Comparison of ENCODE assay signal across 1 cellular context in the genomic region with DNA sequence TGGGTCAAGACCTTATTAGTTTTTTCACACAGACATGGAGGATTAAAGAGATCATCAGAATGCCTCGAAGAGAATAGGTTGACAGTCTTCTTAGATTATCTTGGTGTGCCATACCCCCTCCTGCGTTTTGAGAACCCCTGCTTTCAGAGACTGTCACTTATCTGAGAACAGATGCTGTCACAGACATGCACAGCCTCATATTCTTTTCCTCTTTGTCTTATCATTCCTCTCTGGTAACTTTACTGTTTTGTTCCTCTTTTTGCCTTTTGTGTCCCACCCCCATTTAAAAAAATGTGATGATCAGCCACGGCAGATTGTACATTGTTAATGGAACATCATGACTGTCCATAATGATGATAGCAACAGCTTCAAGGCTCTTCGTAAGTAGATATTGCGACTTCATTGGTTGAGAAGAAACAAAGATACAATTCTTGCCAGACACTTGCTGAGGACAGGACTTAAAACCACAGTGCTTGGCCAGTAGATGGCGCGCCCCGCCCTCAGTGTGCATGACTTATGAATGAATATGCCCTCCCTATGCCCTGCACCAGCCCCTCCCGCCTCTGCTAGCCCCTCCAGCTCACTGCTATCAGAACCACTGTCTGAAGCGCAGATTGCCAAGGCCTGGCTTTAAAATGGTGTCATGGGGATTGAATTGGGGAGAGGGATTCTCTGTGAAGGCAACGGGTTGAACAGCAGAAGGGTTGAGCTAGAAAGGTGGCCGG.
A peak's percentile ranks its signal among the peaks of the same experiment; 100 is the strongest.
TF ChIP-seq lines count a peak whose summit lies in the region.

No MANE protein-coding gene starts in this region.

TF ChIP-seq in GM12878, 131 proteins besides CTCF, POLR2A, EP300 and RAD21 (continued from another document and continues in another):
- no peak for TF ChIP-seq PBX3 (IDR thresholded peaks at IDR 0.05; ENCODE audit: insufficient replicate concordance, low read depth, low read length)
- no peak for TF ChIP-seq RB1 (IDR thresholded peaks at IDR 0.05; ENCODE audit: borderline replicate concordance)
- TF ChIP-seq BMI1 (IDR thresholded peaks at IDR 0.05; ENCODE audit: borderline replicate concordance) = no peak
- TF ChIP-seq CEBPB (IDR thresholded peaks at IDR 0.05; ENCODE audit: borderline replicate concordance in 1 of 2, low read depth in 2 of 2, low read length in 2 of 2) = no peak
- TF ChIP-seq, protein P1, sequence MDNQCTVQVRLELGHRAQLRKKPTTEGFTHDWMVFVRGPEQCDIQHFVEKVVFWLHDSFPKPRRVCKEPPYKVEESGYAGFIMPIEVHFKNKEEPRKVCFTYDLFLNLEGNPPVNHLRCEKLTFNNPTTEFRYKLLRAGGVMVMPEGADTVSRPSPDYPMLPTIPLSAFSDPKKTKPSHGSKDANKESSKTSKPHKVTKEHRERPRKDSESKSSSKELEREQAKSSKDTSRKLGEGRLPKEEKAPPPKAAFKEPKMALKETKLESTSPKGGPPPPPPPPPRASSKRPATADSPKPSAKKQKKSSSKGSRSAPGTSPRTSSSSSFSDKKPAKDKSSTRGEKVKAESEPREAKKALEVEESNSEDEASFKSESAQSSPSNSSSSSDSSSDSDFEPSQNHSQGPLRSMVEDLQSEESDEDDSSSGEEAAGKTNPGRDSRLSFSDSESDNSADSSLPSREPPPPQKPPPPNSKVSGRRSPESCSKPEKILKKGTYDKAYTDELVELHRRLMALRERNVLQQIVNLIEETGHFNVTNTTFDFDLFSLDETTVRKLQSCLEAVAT (IDR thresholded peaks at IDR 0.05) = peak; percentile 30; the same call in 1 of the 2 replicates
- no peak for TF ChIP-seq IKZF2 (IDR thresholded peaks at IDR 0.05)
- TF ChIP-seq ZBTB11 (CRISPR knock-in tag; IDR thresholded peaks at IDR 0.05) = no peak
- no peak for TF ChIP-seq SPI1 (IDR thresholded peaks at IDR 0.05; ENCODE audit: borderline replicate concordance, insufficient read depth, low read depth, low read length)
- TF ChIP-seq BRCA1 (IDR thresholded peaks at IDR 0.05; ENCODE audit: low read depth, low read length) = no peak
- TF ChIP-seq, protein P2, sequence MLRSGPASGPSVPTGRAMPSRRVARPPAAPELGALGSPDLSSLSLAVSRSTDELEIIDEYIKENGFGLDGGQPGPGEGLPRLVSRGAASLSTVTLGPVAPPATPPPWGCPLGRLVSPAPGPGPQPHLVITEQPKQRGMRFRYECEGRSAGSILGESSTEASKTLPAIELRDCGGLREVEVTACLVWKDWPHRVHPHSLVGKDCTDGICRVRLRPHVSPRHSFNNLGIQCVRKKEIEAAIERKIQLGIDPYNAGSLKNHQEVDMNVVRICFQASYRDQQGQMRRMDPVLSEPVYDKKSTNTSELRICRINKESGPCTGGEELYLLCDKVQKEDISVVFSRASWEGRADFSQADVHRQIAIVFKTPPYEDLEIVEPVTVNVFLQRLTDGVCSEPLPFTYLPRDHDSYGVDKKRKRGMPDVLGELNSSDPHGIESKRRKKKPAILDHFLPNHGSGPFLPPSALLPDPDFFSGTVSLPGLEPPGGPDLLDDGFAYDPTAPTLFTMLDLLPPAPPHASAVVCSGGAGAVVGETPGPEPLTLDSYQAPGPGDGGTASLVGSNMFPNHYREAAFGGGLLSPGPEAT (IDR thresholded peaks at IDR 0.05; ENCODE audit: low read depth) = no peak
- TF ChIP-seq CBX3 (IDR thresholded peaks at IDR 0.05; ENCODE audit: borderline replicate concordance, low read depth) = no peak
- no peak for TF ChIP-seq ATF7 (IDR thresholded peaks at IDR 0.05; ENCODE audit: low read depth)
- no peak for TF ChIP-seq GABPA (IDR thresholded peaks at IDR 0.05; ENCODE audit: low read depth)
- no peak for TF ChIP-seq KAT2A (conservative IDR thresholded peaks at IDR 0.05; ENCODE audit: control insufficient read depth, low read depth, low read length)
- no peak for TF ChIP-seq MXI1 (IDR thresholded peaks at IDR 0.05; ENCODE audit: low read depth, low read length)
- TF ChIP-seq HDAC6 (IDR thresholded peaks at IDR 0.05; ENCODE audit: unreplicated experiment) = no peak
- TF ChIP-seq, protein P3, sequence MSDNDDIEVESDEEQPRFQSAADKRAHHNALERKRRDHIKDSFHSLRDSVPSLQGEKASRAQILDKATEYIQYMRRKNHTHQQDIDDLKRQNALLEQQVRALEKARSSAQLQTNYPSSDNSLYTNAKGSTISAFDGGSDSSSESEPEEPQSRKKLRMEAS (IDR thresholded peaks at IDR 0.05; ENCODE audit: low read depth, low read length) = no peak; the same call in 1 of the 2 replicates
- TF ChIP-seq ZNF24 (IDR thresholded peaks at IDR 0.05) = no peak
- TF ChIP-seq SUPT20H (IDR thresholded peaks at IDR 0.05; ENCODE audit: borderline replicate concordance, control insufficient read depth, low read depth, low read length) = no peak
- no peak for TF ChIP-seq JUND (IDR thresholded peaks at IDR 0.05; ENCODE audit: low read depth, low read length)
- TF ChIP-seq ZZZ3 (IDR thresholded peaks at IDR 0.05; ENCODE audit: control insufficient read depth, insufficient read length, low read depth) = no peak
- TF ChIP-seq ZBTB4 (CRISPR knock-in tag; IDR thresholded peaks at IDR 0.05) = no peak
- TF ChIP-seq TARDBP (IDR thresholded peaks at IDR 0.05; ENCODE audit: borderline replicate concordance) = no peak
- TF ChIP-seq RUNX3 (IDR thresholded peaks at IDR 0.05; ENCODE audit: low read length) = peak; percentile 97
- no peak for TF ChIP-seq ZNF274 (IDR thresholded peaks at IDR 0.05; ENCODE audit: insufficient read depth, insufficient read length)
- no peak for TF ChIP-seq SUZ12 (IDR thresholded peaks at IDR 0.05; ENCODE audit: unreplicated experiment)
- TF ChIP-seq TBL1XR1 (IDR thresholded peaks at IDR 0.05; ENCODE audit: low read depth, low read length) = no peak
- peak; percentile 78 for TF ChIP-seq YY1 (IDR thresholded peaks at IDR 0.05; ENCODE audit: low read depth, low read length)
- no peak for TF ChIP-seq HSF1 (IDR thresholded peaks at IDR 0.05; ENCODE audit: low read depth, low read length)
- TF ChIP-seq SMAD5 (IDR thresholded peaks at IDR 0.05; ENCODE audit: low read depth) = no peak
- TF ChIP-seq E2F8 (IDR thresholded peaks at IDR 0.05; ENCODE audit: low read depth, partially characterized antibody) = no peak
- peak; percentile 68; the same call in 1 of the 3 replicates for TF ChIP-seq POU2F2 (IDR thresholded peaks at IDR 0.05; ENCODE audit: borderline replicate concordance, low read depth, low read length)
- no peak for TF ChIP-seq CHD4 (IDR thresholded peaks at IDR 0.05)
- TF ChIP-seq GATAD2B (conservative IDR thresholded peaks at IDR 0.05; ENCODE audit: low read depth) = no peak
- TF ChIP-seq CBFB (IDR thresholded peaks at IDR 0.05; ENCODE audit: low read depth) = peak; percentile 97
- TF ChIP-seq EZH2 (IDR thresholded peaks at IDR 0.05; ENCODE audit: borderline replicate concordance, control insufficient read depth, low read depth, low read length) = no peak
- no peak for TF ChIP-seq ATF2 (IDR thresholded peaks at IDR 0.05; ENCODE audit: low read length)
- TF ChIP-seq SMC3 (IDR thresholded peaks at IDR 0.05; ENCODE audit: borderline replicate concordance, low read length) = peak; percentile 86
- no peak for TF ChIP-seq MTA3 (IDR thresholded peaks at IDR 0.05; ENCODE audit: borderline replicate concordance, low read length)
- peak; percentile 20; the same call in 1 of the 2 replicates for TF ChIP-seq CREB1 (IDR thresholded peaks at IDR 0.05; ENCODE audit: low read depth)
- no peak for TF ChIP-seq SIN3A (IDR thresholded peaks at IDR 0.05; ENCODE audit: low read depth, low read length)
- no peak for TF ChIP-seq FOXM1 (IDR thresholded peaks at IDR 0.05; ENCODE audit: low read depth, low read length)
- no peak for TF ChIP-seq EGR1 (IDR thresholded peaks at IDR 0.05; ENCODE audit: borderline replicate concordance in 1 of 2, low read depth in 2 of 2, low read length in 2 of 2)
- peak; percentile 24; the same call in 1 of the 2 replicates for TF ChIP-seq CREM (IDR thresholded peaks at IDR 0.05; ENCODE audit: low read depth)
- no peak for TF ChIP-seq RELA (IDR thresholded peaks at IDR 0.05; ENCODE audit: borderline replicate concordance, partially characterized antibody)
